In the genomic region with DNA sequence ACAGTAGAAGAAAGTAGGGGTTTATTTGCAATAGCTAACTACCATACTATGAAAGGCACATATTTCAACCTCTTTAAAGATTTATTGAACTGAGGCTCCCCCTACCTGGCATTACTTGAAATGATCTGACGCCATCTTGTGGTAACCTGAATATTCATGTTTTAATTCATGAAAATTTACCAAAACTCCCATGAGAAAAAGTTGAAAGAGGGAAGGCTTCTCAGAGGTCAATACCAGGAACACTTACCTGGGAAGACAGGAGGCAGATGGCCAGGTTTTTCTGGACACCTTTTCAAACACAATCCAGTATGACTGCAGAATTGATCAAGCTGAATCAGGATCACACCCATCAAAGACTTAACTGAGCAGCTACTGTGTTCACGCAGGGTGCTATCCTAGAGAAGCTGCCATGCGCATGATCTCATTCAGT, we compare ENCODE assay signal across 1 cellular context.
TF ChIP-seq lines count a peak whose summit lies in the region.

No MANE protein-coding gene starts in this region.

TF ChIP-seq in endothelial cell of umbilical vein, 7 proteins besides CTCF, POLR2A, EP300 and RAD21:
- TF ChIP-seq MAX (IDR thresholded peaks at IDR 0.05; ENCODE audit: insufficient read depth, insufficient read length) (no peak), POLR2AphosphoS5 (IDR thresholded peaks at IDR 0.05; ENCODE audit: insufficient read depth, low read depth, low read length) (no peak), MYC (IDR thresholded peaks at IDR 0.05; ENCODE audit: low read depth, low read length) (no peak), EZH2 (IDR thresholded peaks at IDR 0.05; ENCODE audit: borderline replicate concordance, low read depth, low read length, severe bottlenecking) (no peak), JUN (IDR thresholded peaks at IDR 0.05; ENCODE audit: borderline replicate concordance, insufficient read depth, insufficient read length, low read depth) (no peak), GATA2 (IDR thresholded peaks at IDR 0.05; ENCODE audit: insufficient read depth, insufficient read length, low read depth, low read length) (no peak), FOS (IDR thresholded peaks at IDR 0.05; ENCODE audit: borderline replicate concordance, insufficient read depth, low read length) (no peak)
